Comparison of ENCODE assay signal across 10 cellular contexts in genomic region chr3:99896482-99896881, GRCh38.
A peak's percentile ranks its signal among the peaks of the same experiment; 100 is the strongest.
DNase-seq lines count a peak whose midpoint lies in the region; ATAC-seq and TF ChIP-seq lines count a peak whose summit lies in the region.
"Had no signal": no experiment of that assay in that cellular context is flagged by ENCODE, and none has a peak within 500 bp of the region (broad histone marks: within the 10 kb centered on the region; RNA-seq: fewer than 3 reads in every experiment).

No MANE protein-coding gene starts in this region.

- no peak for TF ChIP-seq EP300 in stomach (IDR thresholded peaks at IDR 0.05)

- no peaks in the 10 kb centered on the region for H3K9me3 ChIP-seq in BLaER1 treated with 17β-estradiol and CSF1 and Interleukin-3, amounts not matched to agents 10 nM and 100 nM (replicated peaks in 1 of 11)
- H3K9me3 ChIP-seq in HUES6 (ENCODE audit: control insufficient read depth, insufficient read depth, low read depth, low read length) = no peaks in the 10 kb centered on the region
- no peaks in the 10 kb centered on the region for H3K9me3 ChIP-seq in SJCRH30 (replicated peaks)
- H3K9me3 ChIP-seq in lower lobe of right lung = no peaks in the 10 kb centered on the region
- no peaks in the 10 kb centered on the region for H3K9me3 ChIP-seq in stomach

- H3K36me3 ChIP-seq in BLaER1 treated with 17β-estradiol and CSF1 and Interleukin-3, amounts not matched to agents 10 nM and 100 nM = no peaks in the 10 kb centered on the region
- H3K36me3 ChIP-seq in HUES6 (ENCODE audit: control insufficient read depth, insufficient read depth, low read length) (no peaks in the 10 kb centered on the region), SJCRH30 (no peaks in the 10 kb centered on the region), lower lobe of right lung (no peaks in the 10 kb centered on the region), stomach (no peaks in the 10 kb centered on the region)

- ATAC-seq in lower lobe of right lung (no peak), HG02852 (IDR thresholded peaks at IDR 0.05; ENCODE audit: unreplicated experiment) (no peak), HG02884 (IDR thresholded peaks at IDR 0.05; ENCODE audit: unreplicated experiment) (no peak)

- H4K20me1 ChIP-seq in BLaER1 treated with 17β-estradiol and CSF1 and Interleukin-3, amounts not matched to agents 10 nM and 100 nM = peaks cover 0 to 24% (median 0%) of the 10 kb centered on the region in 11 experiments; a peak in 2 of 22 replicates

- TF ChIP-seq CTCF in lower lobe of right lung (IDR thresholded peaks at IDR 0.05) = no peak
- no peak for TF ChIP-seq CTCF in stomach (IDR thresholded peaks at IDR 0.05)

- peak overlapping the region in 9 of 11 experiments; percentile 47 to 97 (median 78); a peak in 17 of 22 replicates for H3K27ac ChIP-seq in BLaER1 treated with 17β-estradiol and CSF1 and Interleukin-3, amounts not matched to agents 10 nM and 100 nM
- peak overlapping the region; percentile 79 for H3K27ac ChIP-seq in HUES6 (ENCODE audit: low read depth, low read length)
- H3K27ac ChIP-seq in SJCRH30 = peak overlapping the region; percentile 69
- peak overlapping the region; percentile 42 for H3K27ac ChIP-seq in lower lobe of right lung
- peak overlapping the region in 2 of 5 donors; percentile 1 to 42 for H3K27ac ChIP-seq in stomach

- intact Hi-C loops in lower lobe of right lung (cut with DNase I) = no loop called here
- intact Hi-C loops in stomach (cut with DNase I; ENCODE audit: low total_unique reads) = no loop called here

- peak overlapping the region in 2 of 10 experiments; percentile 19 to 33; a peak in 2 of 20 replicates for H3K4me3 ChIP-seq in BLaER1 treated with 17β-estradiol and CSF1 and Interleukin-3, amounts not matched to agents 10 nM and 100 nM
- H3K4me3 ChIP-seq in HUES6 (ENCODE audit: low read depth, low read length) (0 out of 2 replicates have a peak overlapping the region, but pooled peaks have one; percentile 0), SJCRH30 (no peak overlapping the region), lower lobe of right lung (no peak overlapping the region), stomach (no peak overlapping the region)

- H3K4me1 ChIP-seq in BLaER1 treated with 17β-estradiol and CSF1 and Interleukin-3, amounts not matched to agents 10 nM and 100 nM = peaks cover 19 to 52% (median 28%) of the 10 kb centered on the region in 10 experiments
- H3K4me1 ChIP-seq in HUES6 (ENCODE audit: control insufficient read depth, insufficient read depth, low read length) (peaks cover 28% of the 10 kb centered on the region), SJCRH30 (peaks cover 36% of the 10 kb centered on the region), lower lobe of right lung (peaks cover 8% of the 10 kb centered on the region), stomach (peaks cover 4 to 27% (median 11%) of the 10 kb centered on the region in 4 donors)

- 78 to 95% (median 84%) methylated on average over 3 of the region's 3 CpGs for WGBS in stomach, 5 donors

- peak overlapping the region; percentile 10 to 80 (median 61); a peak in 20 of 22 replicates for H3K4me2 ChIP-seq in BLaER1 treated with 17β-estradiol and CSF1 and Interleukin-3, amounts not matched to agents 10 nM and 100 nM

- H3K9ac ChIP-seq in BLaER1 treated with 17β-estradiol and CSF1 and Interleukin-3, amounts not matched to agents 10 nM and 100 nM = peak overlapping the region in 6 of 11 experiments; percentile 58 to 80 (median 70); a peak in 12 of 22 replicates
- peak overlapping the region; percentile 52 for H3K9ac ChIP-seq in HUES6 (ENCODE audit: low read length)

- DNase-seq in SJCRH30 (no peak), lower lobe of right lung (no peak), stomach (no peak), NCI-H128 (lab: John Stamatoyannopoulos, UW; ENCODE audit: unreplicated experiment) (no peak)
- DNase-seq: NK-92 treated with Interleukin-12 subunit alpha and Interleukin-12 subunit beta, amount 100 ng/mL, for 24 hours; stimulated activated CD4-positive, alpha-beta T cell treated with anti-CD3 and anti-CD28 coated beads, Interleukin-2, amount 100 ng/mL, for 24 hours had no signal

- no peaks in the 10 kb centered on the region for H3K27me3 ChIP-seq in BLaER1 treated with 17β-estradiol and CSF1 and Interleukin-3, amounts not matched to agents 10 nM and 100 nM
- H3K27me3 ChIP-seq in HUES6 (ENCODE audit: control insufficient read depth, insufficient read depth, low read length) (no peaks in the 10 kb centered on the region), SJCRH30 (no peaks in the 10 kb centered on the region), lower lobe of right lung (ENCODE audit: low read depth) (no peaks in the 10 kb centered on the region), stomach (no peaks in the 10 kb centered on the region)

- no peak for TF ChIP-seq POLR2A in stomach (IDR thresholded peaks at IDR 0.05)
